29 cellular contexts compared by ENCODE assay signal in the genomic region with DNA sequence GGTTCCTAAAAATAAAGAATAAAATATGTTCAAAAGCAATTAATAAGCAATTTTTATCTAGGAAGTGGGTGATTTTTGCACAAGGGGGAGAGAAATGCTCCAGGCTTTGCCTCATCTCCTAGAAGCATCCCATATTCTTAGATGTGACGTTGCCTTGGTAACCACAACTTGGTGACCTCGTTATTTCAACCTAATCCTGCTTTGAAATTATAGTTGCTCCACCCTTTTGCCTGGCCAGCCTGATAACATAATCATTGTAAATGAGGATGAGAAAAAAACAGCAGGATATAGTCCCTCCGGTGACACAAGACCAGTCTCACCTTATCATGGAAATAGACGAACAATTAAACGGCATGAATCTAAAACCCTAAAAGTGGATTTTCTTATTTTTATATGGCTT.
"Had no signal": no experiment of that assay in that cellular context is flagged by ENCODE, and none has a peak within 500 bp of the region (broad histone marks: within the 10 kb centered on the region; RNA-seq: fewer than 3 reads in every experiment).

No MANE protein-coding gene starts in this region.

- DNase-seq: activated B cell treated with CpG ODN at 0.5 μM for 24 hours; activated CD4-positive, alpha-beta T cell treated with anti-CD3 and anti-CD28 coated beads for 48 hours; activated CD4-positive, alpha-beta T cell treated with anti-CD3 and anti-CD28 coated beads, Interleukin-2, amount 50 U/mL, for 1 hour; activated CD4-positive, alpha-beta T cell treated with anti-CD3 and anti-CD28 coated beads, Interleukin-2, amount 50 U/mL, for 48 hours; activated CD8-positive, alpha-beta memory T cell treated with anti-CD3 and anti-CD28 coated beads for 24 hours; activated CD8-positive, alpha-beta T cell treated with anti-CD3 and anti-CD28 coated beads for 36 hours; activated effector memory CD4-positive, alpha-beta T cell treated with Interleukin-2 at 50 U/mL for 16 hours; activated gamma-delta T cell treated with Interleukin-2 at 50 U/mL for 16 hours; activated naive CD4-positive, alpha-beta T cell treated with anti-CD3 and anti-CD28 coated beads, Interleukin-2, amount 50 U/mL, for 16 hours; activated naive CD4-positive, alpha-beta T cell treated with Interleukin-2 at 50 U/mL for 16 hours; activated T-cell treated with anti-CD3 and anti-CD28 coated beads, Interleukin-2, amount 50 U/mL, for 4 hours; amniotic stem cell; anterior cingulate cortex; brain microvascular endothelial cell; dorsolateral prefrontal cortex; effector memory CD4-positive, alpha-beta T cell; endodermal cell; erythroblast; foreskin keratinocyte; gastrocnemius medialis; heart right ventricle; T-helper 9 cell; WERI-Rb-1 had no signal

- ATAC-seq: activated CD4-positive, CD25-positive, alpha-beta regulatory T cell treated with anti-CD3 and anti-CD28 coated beads, Interleukin-2, amount 50 U/mL, for 24 hours; activated CD8-positive, alpha-beta T cell treated with anti-CD3 and anti-CD28 coated beads for 36 hours; activated T-cell treated with anti-CD3 and anti-CD28 coated beads, Interleukin-2, amount 50 U/mL, for 4 hours; activated T-helper 17 cell treated with anti-CD3 and anti-CD28 coated beads, Interleukin-2, amount 50 U/mL, for 72 hours; foreskin keratinocyte; gastrocnemius medialis; heart right ventricle had no signal

- H3K27ac ChIP-seq: brain microvascular endothelial cell, coronary artery, esophagus muscularis mucosa, foreskin keratinocyte, gastrocnemius medialis, heart right ventricle, WERI-Rb-1 had no signal

- H3K27me3 ChIP-seq: brain microvascular endothelial cell, dorsolateral prefrontal cortex, foreskin keratinocyte, gastrocnemius medialis, heart right ventricle had no signal

- H3K4me1 ChIP-seq: esophagus muscularis mucosa, foreskin keratinocyte, gastrocnemius medialis, heart right ventricle had no signal

- FAIRE-seq: astrocyte, bronchial epithelial cell had no signal

- H3K4me3 ChIP-seq: coronary artery, dorsolateral prefrontal cortex, esophagus muscularis mucosa, gastrocnemius medialis, heart right ventricle had no signal

- H3K9me3 ChIP-seq: esophagus muscularis mucosa, gastrocnemius medialis had no signal

- H3K36me3 ChIP-seq: brain microvascular endothelial cell, esophagus muscularis mucosa, gastrocnemius medialis, heart right ventricle, WERI-Rb-1 had no signal
